ENCODE assay signal across 2 cellular contexts in the genomic region with DNA sequence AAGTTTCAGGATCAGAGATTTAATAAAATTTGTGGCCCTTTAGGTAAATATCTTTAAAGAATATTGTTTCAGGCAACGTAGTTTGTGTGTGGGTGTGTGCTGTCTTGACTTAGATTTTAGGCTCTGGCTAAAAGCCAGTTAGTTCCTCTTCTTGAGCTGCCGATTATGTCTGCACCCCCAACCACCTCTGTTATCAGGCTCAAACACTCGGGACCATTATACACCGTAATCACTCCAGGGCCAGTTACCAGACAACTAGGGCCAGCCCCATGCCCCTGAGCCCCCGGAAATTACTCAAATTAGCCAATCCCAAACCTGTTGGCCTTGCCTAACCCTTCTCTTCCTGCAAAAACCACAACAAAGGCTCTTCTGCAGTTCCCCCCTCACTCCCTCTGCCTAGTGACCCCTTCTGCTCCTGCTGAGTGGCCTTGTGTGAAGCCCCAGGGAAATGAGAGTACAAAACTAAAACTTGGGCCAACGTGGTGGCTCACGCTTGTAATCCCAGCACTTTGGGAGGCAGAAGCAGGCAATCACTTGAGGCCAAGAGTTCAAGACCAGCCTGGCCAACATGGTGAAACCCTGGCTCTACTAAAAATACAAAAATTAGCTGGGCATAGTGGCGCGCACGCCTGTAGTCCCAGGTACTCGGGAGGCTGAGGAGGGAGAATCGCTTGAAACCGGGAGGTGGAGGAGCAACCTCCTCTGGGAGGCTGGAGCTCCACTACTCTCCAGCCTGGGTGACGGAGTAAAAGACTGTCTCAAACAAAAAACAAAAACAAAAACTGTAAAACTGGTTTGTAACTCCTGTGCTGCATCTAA.
TF ChIP-seq lines count a peak whose summit lies in the region.

No MANE protein-coding gene starts in this region.

TF ChIP-seq in HCT116, 20 proteins besides CTCF, POLR2A, EP300 and RAD21:
- TF ChIP-seq ZBTB33 (IDR thresholded peaks at IDR 0.05; ENCODE audit: extremely low read depth, insufficient replicate concordance, low read length) (no peak), ELF1 (IDR thresholded peaks at IDR 0.05; ENCODE audit: borderline replicate concordance, low read depth) (no peak), CEBPB (IDR thresholded peaks at IDR 0.05; ENCODE audit: low read depth) (no peak), EZH2phosphoT487 (IDR thresholded peaks at IDR 0.05; ENCODE audit: borderline replicate concordance) (no peak), SP1 (IDR thresholded peaks at IDR 0.05; ENCODE audit: low read depth) (no peak), TCF7L2 (IDR thresholded peaks at IDR 0.05; ENCODE audit: borderline replicate concordance, extremely low read depth, insufficient read depth, insufficient read length) (peak; percentile 88), SIN3A (IDR thresholded peaks at IDR 0.05; ENCODE audit: low read depth) (no peak)

TF ChIP-seq in HepG2, 621 proteins besides CTCF, POLR2A, EP300 and RAD21 (continues in another document):
- TF ChIP-seq ZSCAN20 (CRISPR knock-in tag; IDR thresholded peaks at IDR 0.05; ENCODE audit: borderline replicate concordance) (no peak), ZNF773 (CRISPR knock-in tag; IDR thresholded peaks at IDR 0.05; ENCODE audit: borderline replicate concordance) (no peak), ZSCAN31 (CRISPR knock-in tag; IDR thresholded peaks at IDR 0.05; ENCODE audit: low read depth) (no peak), HNF1A (IDR thresholded peaks at IDR 0.05; ENCODE audit: low read depth) (peak; percentile 46; the same call in 1 of the 2 replicates), HNF1A (CRISPR knock-in tag; IDR thresholded peaks at IDR 0.05; ENCODE audit: borderline replicate concordance) (peak; percentile 63; the same call in 1 of the 2 replicates), GMEB1 (CRISPR knock-in tag; IDR thresholded peaks at IDR 0.05; ENCODE audit: borderline replicate concordance) (peak; percentile 46; the same call in 1 of the 2 replicates), KAT2B (IDR thresholded peaks at IDR 0.05; ENCODE audit: borderline replicate concordance, low read depth, low read length) (no peak), TCF12 (IDR thresholded peaks at IDR 0.05) (no peak), TCF12 (CRISPR knock-in tag; IDR thresholded peaks at IDR 0.05) (no peak), MZF1 (CRISPR knock-in tag; IDR thresholded peaks at IDR 0.05; ENCODE audit: borderline replicate concordance) (no peak), ELF3 (CRISPR knock-in tag; IDR thresholded peaks at IDR 0.05) (peak; percentile 82), PITX1 (CRISPR knock-in tag; IDR thresholded peaks at IDR 0.05) (peak; percentile 56; the same call in 1 of the 2 replicates), ISX (CRISPR knock-in tag; conservative IDR thresholded peaks at IDR 0.05) (no peak), DMAP1 (CRISPR knock-in tag; IDR thresholded peaks at IDR 0.05) (peak; percentile 67; the same call in 1 of the 2 replicates), MED13 (CRISPR knock-in tag; IDR thresholded peaks at IDR 0.05) (no peak), ZNF792 (CRISPR knock-in tag; IDR thresholded peaks at IDR 0.05) (no peak), ZHX1 (CRISPR knock-in tag; IDR thresholded peaks at IDR 0.05; ENCODE audit: low read depth) (no peak), TCF7 (IDR thresholded peaks at IDR 0.05; ENCODE audit: low read depth) (peak; percentile 93), MEIS2 (CRISPR knock-in tag; IDR thresholded peaks at IDR 0.05) (no peak), CEBPB (IDR thresholded peaks at IDR 0.05; ENCODE audit: borderline replicate concordance, low read depth, low read length) (peak; percentile 58), GATAD2A (CRISPR knock-in tag; IDR thresholded peaks at IDR 0.05) (peak; percentile 70), KLF12 (CRISPR knock-in tag; IDR thresholded peaks at IDR 0.05; ENCODE audit: borderline replicate concordance) (no peak), ATRX (CRISPR knock-in tag; IDR thresholded peaks at IDR 0.05; ENCODE audit: borderline replicate concordance) (no peak), SOX5 (CRISPR knock-in tag; IDR thresholded peaks at IDR 0.05; ENCODE audit: borderline replicate concordance) (peak; percentile 93), ZNF549 (CRISPR knock-in tag; IDR thresholded peaks at IDR 0.05) (no peak), WIZ (CRISPR knock-in tag; IDR thresholded peaks at IDR 0.05) (no peak), PAXIP1 (CRISPR knock-in tag; conservative IDR thresholded peaks at IDR 0.05) (peak; percentile 78), ZNF589 (CRISPR knock-in tag; conservative IDR thresholded peaks at IDR 0.05) (no peak)
- TF ChIP-seq, protein P1, sequence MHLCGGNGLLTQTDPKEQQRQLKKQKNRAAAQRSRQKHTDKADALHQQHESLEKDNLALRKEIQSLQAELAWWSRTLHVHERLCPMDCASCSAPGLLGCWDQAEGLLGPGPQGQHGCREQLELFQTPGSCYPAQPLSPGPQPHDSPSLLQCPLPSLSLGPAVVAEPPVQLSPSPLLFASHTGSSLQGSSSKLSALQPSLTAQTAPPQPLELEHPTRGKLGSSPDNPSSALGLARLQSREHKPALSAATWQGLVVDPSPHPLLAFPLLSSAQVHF (CRISPR knock-in tag; IDR thresholded peaks at IDR 0.05) = no peak
- TF ChIP-seq, protein P2, sequence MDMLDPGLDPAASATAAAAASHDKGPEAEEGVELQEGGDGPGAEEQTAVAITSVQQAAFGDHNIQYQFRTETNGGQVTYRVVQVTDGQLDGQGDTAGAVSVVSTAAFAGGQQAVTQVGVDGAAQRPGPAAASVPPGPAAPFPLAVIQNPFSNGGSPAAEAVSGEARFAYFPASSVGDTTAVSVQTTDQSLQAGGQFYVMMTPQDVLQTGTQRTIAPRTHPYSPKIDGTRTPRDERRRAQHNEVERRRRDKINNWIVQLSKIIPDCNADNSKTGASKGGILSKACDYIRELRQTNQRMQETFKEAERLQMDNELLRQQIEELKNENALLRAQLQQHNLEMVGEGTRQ (IDR thresholded peaks at IDR 0.05; ENCODE audit: low read depth, low read length) = no peak
- TF ChIP-seq, protein P2 (CRISPR knock-in tag; IDR thresholded peaks at IDR 0.05; ENCODE audit: borderline replicate concordance) = no peak
- TF ChIP-seq, protein P3, sequence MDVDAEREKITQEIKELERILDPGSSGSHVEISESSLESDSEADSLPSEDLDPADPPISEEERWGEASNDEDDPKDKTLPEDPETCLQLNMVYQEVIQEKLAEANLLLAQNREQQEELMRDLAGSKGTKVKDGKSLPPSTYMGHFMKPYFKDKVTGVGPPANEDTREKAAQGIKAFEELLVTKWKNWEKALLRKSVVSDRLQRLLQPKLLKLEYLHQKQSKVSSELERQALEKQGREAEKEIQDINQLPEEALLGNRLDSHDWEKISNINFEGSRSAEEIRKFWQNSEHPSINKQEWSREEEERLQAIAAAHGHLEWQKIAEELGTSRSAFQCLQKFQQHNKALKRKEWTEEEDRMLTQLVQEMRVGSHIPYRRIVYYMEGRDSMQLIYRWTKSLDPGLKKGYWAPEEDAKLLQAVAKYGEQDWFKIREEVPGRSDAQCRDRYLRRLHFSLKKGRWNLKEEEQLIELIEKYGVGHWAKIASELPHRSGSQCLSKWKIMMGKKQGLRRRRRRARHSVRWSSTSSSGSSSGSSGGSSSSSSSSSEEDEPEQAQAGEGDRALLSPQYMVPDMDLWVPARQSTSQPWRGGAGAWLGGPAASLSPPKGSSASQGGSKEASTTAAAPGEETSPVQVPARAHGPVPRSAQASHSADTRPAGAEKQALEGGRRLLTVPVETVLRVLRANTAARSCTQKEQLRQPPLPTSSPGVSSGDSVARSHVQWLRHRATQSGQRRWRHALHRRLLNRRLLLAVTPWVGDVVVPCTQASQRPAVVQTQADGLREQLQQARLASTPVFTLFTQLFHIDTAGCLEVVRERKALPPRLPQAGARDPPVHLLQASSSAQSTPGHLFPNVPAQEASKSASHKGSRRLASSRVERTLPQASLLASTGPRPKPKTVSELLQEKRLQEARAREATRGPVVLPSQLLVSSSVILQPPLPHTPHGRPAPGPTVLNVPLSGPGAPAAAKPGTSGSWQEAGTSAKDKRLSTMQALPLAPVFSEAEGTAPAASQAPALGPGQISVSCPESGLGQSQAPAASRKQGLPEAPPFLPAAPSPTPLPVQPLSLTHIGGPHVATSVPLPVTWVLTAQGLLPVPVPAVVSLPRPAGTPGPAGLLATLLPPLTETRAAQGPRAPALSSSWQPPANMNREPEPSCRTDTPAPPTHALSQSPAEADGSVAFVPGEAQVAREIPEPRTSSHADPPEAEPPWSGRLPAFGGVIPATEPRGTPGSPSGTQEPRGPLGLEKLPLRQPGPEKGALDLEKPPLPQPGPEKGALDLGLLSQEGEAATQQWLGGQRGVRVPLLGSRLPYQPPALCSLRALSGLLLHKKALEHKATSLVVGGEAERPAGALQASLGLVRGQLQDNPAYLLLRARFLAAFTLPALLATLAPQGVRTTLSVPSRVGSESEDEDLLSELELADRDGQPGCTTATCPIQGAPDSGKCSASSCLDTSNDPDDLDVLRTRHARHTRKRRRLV (CRISPR knock-in tag; IDR thresholded peaks at IDR 0.05) = no peak
